ENCODE assay signal across 8 cellular contexts in genomic region chrX:107718156-107718621, GRCh38. TPM values are rescaled to one million over a fixed set of nuclear protein-coding genes. Genes with fewer than 3 reads are reported as not detected.
A peak's percentile ranks its signal among the peaks of the same experiment; 100 is the strongest.
DNase-seq lines count a peak whose midpoint lies in the region; ATAC-seq lines count a peak whose summit lies in the region.

No MANE protein-coding gene starts in this region.

- H3K4me2 ChIP-seq in Karpas-422 (ENCODE audit: low read depth, low read length, poor library complexity, severe bottlenecking) = peak overlapping the region; percentile 80

- H3K9me3 Mint-ChIP-seq in activated naive CD4-positive, alpha-beta T cell treated with anti-CD3 and anti-CD28 coated beads, Interleukin-2, amount 50 U/mL, for 72 hours = no peaks in the 10 kb centered on the region

- no peaks in the 10 kb centered on the region for H3K79me2 ChIP-seq in Karpas-422 (ENCODE audit: low read length)

- 0 out of 2 replicates have a peak overlapping the region, but pooled peaks have one; percentile 78 for H3K4me3 ChIP-seq in Karpas-422 (ENCODE audit: low read length)
- H3K4me3 ChIP-seq in SJCRH30 = no peak overlapping the region

- no peaks in the 10 kb centered on the region for H3K27me3 ChIP-seq in Karpas-422 (ENCODE audit: low read length)
- H3K27me3 ChIP-seq in SJCRH30 = no peaks in the 10 kb centered on the region

- H2AFZ ChIP-seq in Karpas-422 (ENCODE audit: low read length) = no peak overlapping the region

- H3K9ac ChIP-seq in Karpas-422 (ENCODE audit: low read length) = peak overlapping the region; percentile 60; the same call in 1 of the 2 replicates

- H3K4me1 ChIP-seq in Karpas-422 (ENCODE audit: low read length) (peaks cover 71% of the 10 kb centered on the region), SJCRH30 (peaks cover 3% of the 10 kb centered on the region)

- intact Hi-C loops in Right ventricle myocardium superior (cut with DNase I) (loop anchor here (5.0 kb wide), 1 partner anchor 54 kb away; no protein-coding TSS in a partner anchor), posterior cingulate gyrus (cut with DNase I) (no loop called here)

- H3K27ac ChIP-seq in Karpas-422 (ENCODE audit: low read length) = peak overlapping the region; percentile 93
- no peak overlapping the region for H3K27ac ChIP-seq in SJCRH30

- ATAC-seq in activated naive CD4-positive, alpha-beta T cell treated with anti-CD3 and anti-CD28 coated beads, Interleukin-2, amount 50 U/mL, for 72 hours = no peak
- ATAC-seq in Right ventricle myocardium superior (ENCODE audit: poor library complexity) = peak; percentile 39
- ATAC-seq in HG02571 (IDR thresholded peaks at IDR 0.05; ENCODE audit: unreplicated experiment) = no peak
- no peak for ATAC-seq in GM21526 (IDR thresholded peaks at IDR 0.05; ENCODE audit: low FRiP score, unreplicated experiment)

- DNase-seq in DMS79 treated with DMSO at 0.1 percent for 48 hours (lab: John Stamatoyannopoulos, UW) = peak; percentile 47
- DNase-seq in Karpas-422 = peak; percentile 92
- DNase-seq in SJCRH30 = peak; percentile 64 to 79
- DNase-seq in activated naive CD4-positive, alpha-beta T cell treated with anti-CD3 and anti-CD28 coated beads, Interleukin-2, amount 50 U/mL, for 72 hours (ENCODE audit: low spot score in 2 of 2) = peak in 1 of 2 donors; percentile 70
- no peak for DNase-seq in Right ventricle myocardium superior
- DNase-seq in posterior cingulate gyrus = peak in 6 of 10 donors; percentile 48 to 90 (median 64)

- no peaks in the 10 kb centered on the region for H3K9me2 ChIP-seq in Karpas-422 (replicated peaks; ENCODE audit: insufficient read depth, low read length)

- H3K36me3 ChIP-seq in Karpas-422 (ENCODE audit: insufficient read depth, low read length) (peaks cover 3% of the 10 kb centered on the region; the same call in 1 of the 2 replicates), SJCRH30 (no peaks in the 10 kb centered on the region)

- H3K9me3 ChIP-seq in Karpas-422 (ENCODE audit: low read length) (no peaks in the 10 kb centered on the region), SJCRH30 (replicated peaks) (no peaks in the 10 kb centered on the region)

- H4K20me1 ChIP-seq in Karpas-422 (ENCODE audit: insufficient read depth, low read depth, low read length) = peaks cover 7% of the 10 kb centered on the region; the same call in 1 of the 2 replicates

- H3K27ac Mint-ChIP-seq in activated naive CD4-positive, alpha-beta T cell treated with anti-CD3 and anti-CD28 coated beads, Interleukin-2, amount 50 U/mL, for 72 hours = peak overlapping the region; percentile 4 to 95

- H3K36me3 Mint-ChIP-seq in activated naive CD4-positive, alpha-beta T cell treated with anti-CD3 and anti-CD28 coated beads, Interleukin-2, amount 50 U/mL, for 72 hours = peaks cover 6 to 11% of the 10 kb centered on the region in 2 donors

RNA-seq across cellular contexts. Expression of gene TSC22D3, which starts 57.4 kb away (rescaled TPM):
- 266 and 270 TPM in 2 replicates for total RNA-seq in Karpas-422 (2014; rRNA removed; shearing (Covaris generic); ENCODE audit: low replicate concordance)
- 27.0 and 29.0 TPM in 2 replicates for total RNA-seq in SJCRH30 (2014; rRNA removed; shearing (Covaris generic))
- 10 to 100 TPM; 41.1 to 80.3 TPM for total RNA-seq in activated naive CD4-positive, alpha-beta T cell treated with anti-CD3 and anti-CD28 coated beads, Interleukin-2, amount 50 U/mL, for 72 hours
- total RNA-seq in Right ventricle myocardium superior = 66.4 TPM

RNA-seq across cellular contexts. Expression of gene NCBP2L, which starts 59.3 kb away (rescaled TPM):
- not detected in 2 replicates for total RNA-seq in Karpas-422 (2014; rRNA removed; shearing (Covaris generic); ENCODE audit: low replicate concordance)
- not detected in 2 replicates for total RNA-seq in SJCRH30 (2014; rRNA removed; shearing (Covaris generic))
- not detected for total RNA-seq in activated naive CD4-positive, alpha-beta T cell treated with anti-CD3 and anti-CD28 coated beads, Interleukin-2, amount 50 U/mL, for 72 hours
- not detected for total RNA-seq in Right ventricle myocardium superior
